Comparison of ENCODE assay signal across 1 cellular context in the genomic region with DNA sequence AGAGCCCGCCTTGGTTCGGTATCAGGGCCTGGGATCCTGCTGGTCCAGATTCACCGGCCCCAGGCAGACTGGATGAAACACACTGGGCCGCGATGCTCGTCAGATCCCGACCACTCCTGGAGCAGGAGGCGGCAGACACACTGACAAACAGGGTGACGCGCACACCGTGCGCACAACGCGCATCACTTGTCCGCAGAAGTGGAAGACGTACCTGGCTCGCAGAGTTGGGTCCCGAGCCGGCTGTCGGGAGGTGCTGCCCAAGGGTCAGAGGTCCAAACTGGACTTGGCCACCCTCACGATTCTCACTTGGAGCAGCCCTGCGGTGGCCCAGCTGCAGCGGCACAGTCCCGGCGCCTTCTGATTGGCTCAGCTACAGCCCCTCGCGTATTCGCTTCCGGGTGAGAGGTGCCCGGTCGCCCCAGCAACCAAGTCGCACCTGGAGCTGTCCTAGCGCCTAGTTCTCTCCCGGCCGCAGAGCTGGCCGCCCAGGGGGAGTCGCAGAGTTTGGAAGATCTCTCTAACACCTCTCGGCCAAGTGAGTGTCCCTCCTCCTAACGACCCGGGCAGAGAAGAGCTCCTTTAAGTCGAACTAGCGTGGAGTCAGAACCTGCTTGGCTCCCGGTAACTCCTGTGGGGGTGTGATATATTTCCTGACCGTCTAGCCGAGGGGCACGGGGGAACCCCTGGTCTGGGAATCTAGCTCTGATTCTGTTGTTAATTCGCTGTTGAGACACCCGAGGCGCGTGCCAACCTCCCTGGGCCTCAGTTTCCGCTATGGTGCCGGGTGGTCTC.
A peak's percentile ranks its signal among the peaks of the same experiment; 100 is the strongest.
TF ChIP-seq lines count a peak whose summit lies in the region.

A gene with protein sequence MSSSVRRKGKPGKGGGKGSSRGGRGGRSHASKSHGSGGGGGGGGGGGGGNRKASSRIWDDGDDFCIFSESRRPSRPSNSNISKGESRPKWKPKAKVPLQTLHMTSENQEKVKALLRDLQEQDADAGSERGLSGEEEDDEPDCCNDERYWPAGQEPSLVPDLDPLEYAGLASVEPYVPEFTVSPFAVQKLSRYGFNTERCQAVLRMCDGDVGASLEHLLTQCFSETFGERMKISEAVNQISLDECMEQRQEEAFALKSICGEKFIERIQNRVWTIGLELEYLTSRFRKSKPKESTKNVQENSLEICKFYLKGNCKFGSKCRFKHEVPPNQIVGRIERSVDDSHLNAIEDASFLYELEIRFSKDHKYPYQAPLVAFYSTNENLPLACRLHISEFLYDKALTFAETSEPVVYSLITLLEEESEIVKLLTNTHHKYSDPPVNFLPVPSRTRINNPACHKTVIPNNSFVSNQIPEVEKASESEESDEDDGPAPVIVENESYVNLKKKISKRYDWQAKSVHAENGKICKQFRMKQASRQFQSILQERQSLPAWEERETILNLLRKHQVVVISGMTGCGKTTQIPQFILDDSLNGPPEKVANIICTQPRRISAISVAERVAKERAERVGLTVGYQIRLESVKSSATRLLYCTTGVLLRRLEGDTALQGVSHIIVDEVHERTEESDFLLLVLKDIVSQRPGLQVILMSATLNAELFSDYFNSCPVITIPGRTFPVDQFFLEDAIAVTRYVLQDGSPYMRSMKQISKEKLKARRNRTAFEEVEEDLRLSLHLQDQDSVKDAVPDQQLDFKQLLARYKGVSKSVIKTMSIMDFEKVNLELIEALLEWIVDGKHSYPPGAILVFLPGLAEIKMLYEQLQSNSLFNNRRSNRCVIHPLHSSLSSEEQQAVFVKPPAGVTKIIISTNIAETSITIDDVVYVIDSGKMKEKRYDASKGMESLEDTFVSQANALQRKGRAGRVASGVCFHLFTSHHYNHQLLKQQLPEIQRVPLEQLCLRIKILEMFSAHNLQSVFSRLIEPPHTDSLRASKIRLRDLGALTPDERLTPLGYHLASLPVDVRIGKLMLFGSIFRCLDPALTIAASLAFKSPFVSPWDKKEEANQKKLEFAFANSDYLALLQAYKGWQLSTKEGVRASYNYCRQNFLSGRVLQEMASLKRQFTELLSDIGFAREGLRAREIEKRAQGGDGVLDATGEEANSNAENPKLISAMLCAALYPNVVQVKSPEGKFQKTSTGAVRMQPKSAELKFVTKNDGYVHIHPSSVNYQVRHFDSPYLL (N-terminal part only) (minus strand): TSS at position 359 of the 792 bp plus-strand sequence. CDS start 7,529 bp downstream, outside the sequence.
TSS of gene MORN2 (plus strand) at position 401 of the 792 bp plus-strand sequence.

TF ChIP-seq in HepG2, 621 proteins besides CTCF, POLR2A, EP300 and RAD21 (continued from another document):
- TF ChIP-seq, protein P1, sequence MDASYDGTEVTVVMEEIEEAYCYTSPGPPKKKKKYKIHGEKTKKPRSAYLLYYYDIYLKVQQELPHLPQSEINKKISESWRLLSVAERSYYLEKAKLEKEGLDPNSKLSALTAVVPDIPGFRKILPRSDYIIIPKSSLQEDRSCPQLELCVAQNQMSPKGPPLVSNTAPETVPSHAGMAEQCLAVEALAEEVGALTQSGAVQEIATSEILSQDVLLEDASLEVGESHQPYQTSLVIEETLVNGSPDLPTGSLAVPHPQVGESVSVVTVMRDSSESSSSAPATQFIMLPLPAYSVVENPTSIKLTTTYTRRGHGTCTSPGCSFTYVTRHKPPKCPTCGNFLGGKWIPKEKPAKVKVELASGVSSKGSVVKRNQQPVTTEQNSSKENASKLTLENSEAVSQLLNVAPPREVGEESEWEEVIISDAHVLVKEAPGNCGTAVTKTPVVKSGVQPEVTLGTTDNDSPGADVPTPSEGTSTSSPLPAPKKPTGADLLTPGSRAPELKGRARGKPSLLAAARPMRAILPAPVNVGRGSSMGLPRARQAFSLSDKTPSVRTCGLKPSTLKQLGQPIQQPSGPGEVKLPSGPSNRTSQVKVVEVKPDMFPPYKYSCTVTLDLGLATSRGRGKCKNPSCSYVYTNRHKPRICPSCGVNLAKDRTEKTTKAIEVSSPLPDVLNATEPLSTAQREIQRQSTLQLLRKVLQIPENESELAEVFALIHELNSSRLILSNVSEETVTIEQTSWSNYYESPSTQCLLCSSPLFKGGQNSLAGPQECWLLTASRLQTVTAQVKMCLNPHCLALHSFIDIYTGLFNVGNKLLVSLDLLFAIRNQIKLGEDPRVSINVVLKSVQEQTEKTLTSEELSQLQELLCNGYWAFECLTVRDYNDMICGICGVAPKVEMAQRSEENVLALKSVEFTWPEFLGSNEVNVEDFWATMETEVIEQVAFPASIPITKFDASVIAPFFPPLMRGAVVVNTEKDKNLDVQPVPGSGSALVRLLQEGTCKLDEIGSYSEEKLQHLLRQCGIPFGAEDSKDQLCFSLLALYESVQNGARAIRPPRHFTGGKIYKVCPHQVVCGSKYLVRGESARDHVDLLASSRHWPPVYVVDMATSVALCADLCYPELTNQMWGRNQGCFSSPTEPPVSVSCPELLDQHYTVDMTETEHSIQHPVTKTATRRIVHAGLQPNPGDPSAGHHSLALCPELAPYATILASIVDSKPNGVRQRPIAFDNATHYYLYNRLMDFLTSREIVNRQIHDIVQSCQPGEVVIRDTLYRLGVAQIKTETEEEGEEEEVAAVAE (CRISPR knock-in tag; IDR thresholded peaks at IDR 0.05; ENCODE audit: borderline replicate concordance) = peak; percentile 89
- TF ChIP-seq MYPOP (CRISPR knock-in tag; IDR thresholded peaks at IDR 0.05) = peak; percentile 80
- TF ChIP-seq, protein P2, sequence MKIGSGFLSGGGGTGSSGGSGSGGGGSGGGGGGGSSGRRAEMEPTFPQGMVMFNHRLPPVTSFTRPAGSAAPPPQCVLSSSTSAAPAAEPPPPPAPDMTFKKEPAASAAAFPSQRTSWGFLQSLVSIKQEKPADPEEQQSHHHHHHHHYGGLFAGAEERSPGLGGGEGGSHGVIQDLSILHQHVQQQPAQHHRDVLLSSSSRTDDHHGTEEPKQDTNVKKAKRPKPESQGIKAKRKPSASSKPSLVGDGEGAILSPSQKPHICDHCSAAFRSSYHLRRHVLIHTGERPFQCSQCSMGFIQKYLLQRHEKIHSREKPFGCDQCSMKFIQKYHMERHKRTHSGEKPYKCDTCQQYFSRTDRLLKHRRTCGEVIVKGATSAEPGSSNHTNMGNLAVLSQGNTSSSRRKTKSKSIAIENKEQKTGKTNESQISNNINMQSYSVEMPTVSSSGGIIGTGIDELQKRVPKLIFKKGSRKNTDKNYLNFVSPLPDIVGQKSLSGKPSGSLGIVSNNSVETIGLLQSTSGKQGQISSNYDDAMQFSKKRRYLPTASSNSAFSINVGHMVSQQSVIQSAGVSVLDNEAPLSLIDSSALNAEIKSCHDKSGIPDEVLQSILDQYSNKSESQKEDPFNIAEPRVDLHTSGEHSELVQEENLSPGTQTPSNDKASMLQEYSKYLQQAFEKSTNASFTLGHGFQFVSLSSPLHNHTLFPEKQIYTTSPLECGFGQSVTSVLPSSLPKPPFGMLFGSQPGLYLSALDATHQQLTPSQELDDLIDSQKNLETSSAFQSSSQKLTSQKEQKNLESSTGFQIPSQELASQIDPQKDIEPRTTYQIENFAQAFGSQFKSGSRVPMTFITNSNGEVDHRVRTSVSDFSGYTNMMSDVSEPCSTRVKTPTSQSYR (CRISPR knock-in tag; IDR thresholded peaks at IDR 0.05; ENCODE audit: borderline replicate concordance) = no peak; the same call in 1 of the 2 replicates
- TF ChIP-seq ZNF326 (CRISPR knock-in tag; IDR thresholded peaks at IDR 0.05; ENCODE audit: borderline replicate concordance) = no peak
- 0 out of 2 replicates have a peak, but pooled peaks have one; percentile 43 for TF ChIP-seq ZNF354B (CRISPR knock-in tag; IDR thresholded peaks at IDR 0.05)
- peak; percentile 95 for TF ChIP-seq ZFY (CRISPR knock-in tag; IDR thresholded peaks at IDR 0.05)
- no peak for TF ChIP-seq ZNF432 (CRISPR knock-in tag; IDR thresholded peaks at IDR 0.05; ENCODE audit: borderline replicate concordance)
- TF ChIP-seq ARHGAP35 (CRISPR knock-in tag; IDR thresholded peaks at IDR 0.05; ENCODE audit: borderline replicate concordance) = peak; percentile 51
- TF ChIP-seq SPEN (CRISPR knock-in tag; IDR thresholded peaks at IDR 0.05; ENCODE audit: low read depth) = peak; percentile 73
- 0 out of 2 replicates have a peak, but pooled peaks have one; percentile 27 for TF ChIP-seq ZNF557 (CRISPR knock-in tag; IDR thresholded peaks at IDR 0.05)
- TF ChIP-seq ZNF331 (CRISPR knock-in tag; IDR thresholded peaks at IDR 0.05) = peak; percentile 77
- TF ChIP-seq PRPF4 (IDR thresholded peaks at IDR 0.05; ENCODE audit: low read depth, low read length, poor library complexity, severe bottlenecking) = no peak
- TF ChIP-seq, protein P3, sequence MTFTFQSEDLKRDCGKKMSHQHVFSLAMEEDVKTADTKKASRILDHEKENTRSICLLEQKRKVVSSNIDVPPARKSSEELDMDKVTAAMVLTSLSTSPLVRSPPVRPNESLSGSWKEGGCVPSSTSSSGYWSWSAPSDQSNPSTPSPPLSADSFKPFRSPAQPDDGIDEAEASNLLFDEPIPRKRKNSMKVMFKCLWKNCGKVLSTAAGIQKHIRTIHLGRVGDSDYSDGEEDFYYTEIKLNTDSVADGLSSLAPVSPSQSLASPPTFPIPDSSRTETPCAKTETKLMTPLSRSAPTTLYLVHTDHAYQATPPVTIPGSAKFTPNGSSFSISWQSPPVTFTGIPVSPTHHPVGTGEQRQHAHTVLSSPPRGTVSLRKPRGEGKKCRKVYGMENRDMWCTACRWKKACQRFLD (CRISPR knock-in tag; IDR thresholded peaks at IDR 0.05; ENCODE audit: borderline replicate concordance) = 0 out of 2 replicates have a peak, but pooled peaks have one; percentile 74
- TF ChIP-seq, protein P4, sequence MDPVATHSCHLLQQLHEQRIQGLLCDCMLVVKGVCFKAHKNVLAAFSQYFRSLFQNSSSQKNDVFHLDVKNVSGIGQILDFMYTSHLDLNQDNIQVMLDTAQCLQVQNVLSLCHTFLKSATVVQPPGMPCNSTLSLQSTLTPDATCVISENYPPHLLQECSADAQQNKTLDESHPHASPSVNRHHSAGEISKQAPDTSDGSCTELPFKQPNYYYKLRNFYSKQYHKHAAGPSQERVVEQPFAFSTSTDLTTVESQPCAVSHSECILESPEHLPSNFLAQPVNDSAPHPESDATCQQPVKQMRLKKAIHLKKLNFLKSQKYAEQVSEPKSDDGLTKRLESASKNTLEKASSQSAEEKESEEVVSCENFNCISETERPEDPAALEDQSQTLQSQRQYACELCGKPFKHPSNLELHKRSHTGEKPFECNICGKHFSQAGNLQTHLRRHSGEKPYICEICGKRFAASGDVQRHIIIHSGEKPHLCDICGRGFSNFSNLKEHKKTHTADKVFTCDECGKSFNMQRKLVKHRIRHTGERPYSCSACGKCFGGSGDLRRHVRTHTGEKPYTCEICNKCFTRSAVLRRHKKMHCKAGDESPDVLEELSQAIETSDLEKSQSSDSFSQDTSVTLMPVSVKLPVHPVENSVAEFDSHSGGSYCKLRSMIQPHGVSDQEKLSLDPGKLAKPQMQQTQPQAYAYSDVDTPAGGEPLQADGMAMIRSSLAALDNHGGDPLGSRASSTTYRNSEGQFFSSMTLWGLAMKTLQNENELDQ (CRISPR knock-in tag; IDR thresholded peaks at IDR 0.05; ENCODE audit: borderline replicate concordance) = no peak; the same call in 1 of the 2 replicates
- peak; percentile 78; the same call in 1 of the 2 replicates for TF ChIP-seq ZSCAN30 (CRISPR knock-in tag; IDR thresholded peaks at IDR 0.05)
- TF ChIP-seq, protein P5, sequence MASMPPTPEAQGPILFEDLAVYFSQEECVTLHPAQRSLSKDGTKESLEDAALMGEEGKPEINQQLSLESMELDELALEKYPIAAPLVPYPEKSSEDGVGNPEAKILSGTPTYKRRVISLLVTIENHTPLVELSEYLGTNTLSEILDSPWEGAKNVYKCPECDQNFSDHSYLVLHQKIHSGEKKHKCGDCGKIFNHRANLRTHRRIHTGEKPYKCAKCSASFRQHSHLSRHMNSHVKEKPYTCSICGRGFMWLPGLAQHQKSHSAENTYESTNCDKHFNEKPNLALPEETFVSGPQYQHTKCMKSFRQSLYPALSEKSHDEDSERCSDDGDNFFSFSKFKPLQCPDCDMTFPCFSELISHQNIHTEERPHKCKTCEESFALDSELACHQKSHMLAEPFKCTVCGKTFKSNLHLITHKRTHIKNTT (CRISPR knock-in tag; IDR thresholded peaks at IDR 0.05) = no peak
- no peak for TF ChIP-seq IKZF1 (IDR thresholded peaks at IDR 0.05)
